ENCODE assay signal across 1 cellular context in genomic region chr2:241036397-241036963, GRCh38.
A peak's percentile ranks its signal among the peaks of the same experiment; 100 is the strongest.
TF ChIP-seq lines count a peak whose summit lies in the region.

No MANE protein-coding gene starts in this region.

TF ChIP-seq in GM12878, 131 proteins besides CTCF, POLR2A, EP300 and RAD21 (continued from another document):
- TF ChIP-seq MAX (IDR thresholded peaks at IDR 0.05; ENCODE audit: low read depth, low read length) (no peak), IRF4 (IDR thresholded peaks at IDR 0.05; ENCODE audit: low read depth, low read length) (no peak), NKRF (conservative IDR thresholded peaks at IDR 0.05) (no peak; the same call in 1 of the 2 replicates), CREM (IDR thresholded peaks at IDR 0.05; ENCODE audit: low read depth) (0 out of 2 replicates have a peak, but pooled peaks have one; percentile 10), NRF1 (conservative IDR thresholded peaks at IDR 0.05; ENCODE audit: low read depth, low read length) (no peak), TCF3 (IDR thresholded peaks at IDR 0.05; ENCODE audit: borderline replicate concordance, insufficient read depth, low read depth, low read length) (no peak), DPF2 (IDR thresholded peaks at IDR 0.05) (peak; percentile 88), ATF7 (IDR thresholded peaks at IDR 0.05; ENCODE audit: low read depth) (no peak), HDAC6 (IDR thresholded peaks at IDR 0.05; ENCODE audit: unreplicated experiment) (no peak), CEBPB (IDR thresholded peaks at IDR 0.05; ENCODE audit: borderline replicate concordance in 1 of 2, low read depth in 2 of 2, low read length in 2 of 2) (no peak), RB1 (IDR thresholded peaks at IDR 0.05; ENCODE audit: borderline replicate concordance) (no peak), CHD4 (IDR thresholded peaks at IDR 0.05) (no peak), SIN3A (IDR thresholded peaks at IDR 0.05; ENCODE audit: low read depth, low read length) (no peak), CEBPZ (IDR thresholded peaks at IDR 0.05; ENCODE audit: low read depth, low read length) (no peak), ZNF207 (IDR thresholded peaks at IDR 0.05; ENCODE audit: borderline replicate concordance) (0 out of 2 replicates have a peak, but pooled peaks have one; percentile 62), RELA (IDR thresholded peaks at IDR 0.05; ENCODE audit: borderline replicate concordance, partially characterized antibody) (no peak), IRF5 (IDR thresholded peaks at IDR 0.05; ENCODE audit: borderline replicate concordance) (no peak), BACH1 (IDR thresholded peaks at IDR 0.05; ENCODE audit: borderline replicate concordance) (peak; percentile 43; the same call in 1 of the 2 replicates), MEF2B (IDR thresholded peaks at IDR 0.05; ENCODE audit: partially characterized antibody, poor library complexity, severe bottlenecking) (peak; percentile 33), ZNF687 (IDR thresholded peaks at IDR 0.05) (no peak), ZNF24 (IDR thresholded peaks at IDR 0.05) (no peak), BHLHE40 (IDR thresholded peaks at IDR 0.05; ENCODE audit: borderline replicate concordance in 1 of 2, low read depth in 2 of 2, low read length in 1 of 2) (peak in 1 of 2 experiments; percentile 46; a peak in 2 of 4 replicates), NFYA (IDR thresholded peaks at IDR 0.05; ENCODE audit: borderline replicate concordance, low read depth, low read length) (no peak), KLF5 (IDR thresholded peaks at IDR 0.05; ENCODE audit: partially characterized antibody) (no peak), FOXM1 (IDR thresholded peaks at IDR 0.05; ENCODE audit: low read depth, low read length) (no peak), SP1 (IDR thresholded peaks at IDR 0.05; ENCODE audit: low read depth, low read length) (peak; percentile 17), TCF7 (IDR thresholded peaks at IDR 0.05; ENCODE audit: borderline replicate concordance) (no peak), MEF2A (IDR thresholded peaks at IDR 0.05; ENCODE audit: insufficient read depth, low read depth, low read length) (no peak), NBN (IDR thresholded peaks at IDR 0.05) (no peak), CHD2 (IDR thresholded peaks at IDR 0.05; ENCODE audit: borderline replicate concordance, low read depth, low read length) (peak; percentile 7; the same call in 1 of the 2 replicates), RFX5 (IDR thresholded peaks at IDR 0.05; ENCODE audit: low read depth, low read length) (no peak), MYC (IDR thresholded peaks at IDR 0.05; ENCODE audit: insufficient read depth, insufficient read length, insufficient replicate concordance, low read length, severe bottlenecking) (no peak), ZNF384 (IDR thresholded peaks at IDR 0.05; ENCODE audit: borderline replicate concordance, low read depth, low read length) (no peak), PKNOX1 (IDR thresholded peaks at IDR 0.05) (peak; percentile 93), IKZF1 (conservative IDR thresholded peaks at IDR 0.05) (peak; percentile 70), CHD1 (IDR thresholded peaks at IDR 0.05; ENCODE audit: low read depth, low read length) (no peak), RUNX3 (IDR thresholded peaks at IDR 0.05; ENCODE audit: low read length) (peak; percentile 83)
TF ChIP-seq in GM12878: peak in this region for 21.
